Comparison of ENCODE assay signal across 1 cellular context in the genomic region with DNA sequence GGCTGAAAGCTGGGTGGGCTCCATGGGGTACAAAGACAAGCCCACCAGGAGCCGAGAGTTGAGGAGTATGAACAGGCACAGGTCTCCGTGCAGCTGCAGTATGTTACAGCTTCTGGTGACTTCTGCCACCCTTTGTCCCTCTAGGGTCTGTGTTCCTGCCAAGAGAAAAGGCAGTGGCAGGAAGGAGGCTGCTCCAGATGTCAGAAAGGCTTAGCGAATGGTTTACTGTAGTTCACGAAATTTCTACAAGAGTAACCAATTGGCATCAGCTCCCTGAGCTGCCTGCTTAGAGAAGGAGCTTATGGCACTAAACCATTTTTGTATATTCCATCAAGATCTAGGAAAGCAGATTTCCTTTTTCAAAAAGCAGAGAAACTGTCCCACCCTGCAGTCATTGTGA.
TF ChIP-seq lines count a peak whose summit lies in the region.

No MANE protein-coding gene starts in this region.

TF ChIP-seq in H1, 55 proteins besides CTCF, POLR2A, EP300 and RAD21:
- TF ChIP-seq JUN (IDR thresholded peaks at IDR 0.05; ENCODE audit: low read depth, low read length) (no peak), YY1 (IDR thresholded peaks at IDR 0.05; ENCODE audit: low read depth, low read length) (no peak), SIN3A (conservative IDR thresholded peaks at IDR 0.05 in 1 of 2, IDR thresholded peaks at IDR 0.05 in 1 of 2; ENCODE audit: low read depth in 1 of 2, low read length in 2 of 2) (no peak), KDM5A (IDR thresholded peaks at IDR 0.05; ENCODE audit: low read length) (no peak), KDM1A (IDR thresholded peaks at IDR 0.05; ENCODE audit: borderline replicate concordance, low read length) (no peak), PHF8 (conservative IDR thresholded peaks at IDR 0.05; ENCODE audit: low read depth, low read length) (no peak), FOSL1 (IDR thresholded peaks at IDR 0.05; ENCODE audit: insufficient read depth, low read depth, low read length) (no peak), NANOG (IDR thresholded peaks at IDR 0.05; ENCODE audit: insufficient read depth, low read depth, low read length, poor library complexity, severe bottlenecking) (no peak)
TF ChIP-seq in H1: peak in this region for 0.
